Comparison of ENCODE assay signal across 1 cellular context in genomic region chr3:121604759-121605158, GRCh38.
A peak's percentile ranks its signal among the peaks of the same experiment; 100 is the strongest.
TF ChIP-seq lines count a peak whose summit lies in the region.

No MANE protein-coding gene starts in this region.

TF ChIP-seq in HEK293, 187 proteins besides CTCF, POLR2A, EP300 and RAD21 (continued from another document):
- TF ChIP-seq, protein P1, sequence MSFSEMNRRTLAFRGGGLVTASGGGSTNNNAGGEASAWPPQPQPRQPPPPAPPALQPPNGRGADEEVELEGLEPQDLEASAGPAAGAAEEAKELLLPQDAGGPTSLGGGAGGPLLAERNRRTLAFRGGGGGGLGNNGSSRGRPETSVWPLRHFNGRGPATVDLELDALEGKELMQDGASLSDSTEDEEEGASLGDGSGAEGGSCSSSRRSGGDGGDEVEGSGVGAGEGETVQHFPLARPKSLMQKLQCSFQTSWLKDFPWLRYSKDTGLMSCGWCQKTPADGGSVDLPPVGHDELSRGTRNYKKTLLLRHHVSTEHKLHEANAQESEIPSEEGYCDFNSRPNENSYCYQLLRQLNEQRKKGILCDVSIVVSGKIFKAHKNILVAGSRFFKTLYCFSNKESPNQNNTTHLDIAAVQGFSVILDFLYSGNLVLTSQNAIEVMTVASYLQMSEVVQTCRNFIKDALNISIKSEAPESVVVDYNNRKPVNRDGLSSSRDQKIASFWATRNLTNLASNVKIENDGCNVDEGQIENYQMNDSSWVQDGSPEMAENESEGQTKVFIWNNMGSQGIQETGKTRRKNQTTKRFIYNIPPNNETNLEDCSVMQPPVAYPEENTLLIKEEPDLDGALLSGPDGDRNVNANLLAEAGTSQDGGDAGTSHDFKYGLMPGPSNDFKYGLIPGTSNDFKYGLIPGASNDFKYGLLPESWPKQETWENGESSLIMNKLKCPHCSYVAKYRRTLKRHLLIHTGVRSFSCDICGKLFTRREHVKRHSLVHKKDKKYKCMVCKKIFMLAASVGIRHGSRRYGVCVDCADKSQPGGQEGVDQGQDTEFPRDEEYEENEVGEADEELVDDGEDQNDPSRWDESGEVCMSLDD (tag by site-specific recombination; IDR thresholded peaks at IDR 0.05) = no peak
- TF ChIP-seq ZNF23 (tag by site-specific recombination; IDR thresholded peaks at IDR 0.05; ENCODE audit: borderline replicate concordance) (no peak), ZNF830 (tag by site-specific recombination; IDR thresholded peaks at IDR 0.05; ENCODE audit: low read depth) (no peak), ZNF394 (tag by site-specific recombination; IDR thresholded peaks at IDR 0.05; ENCODE audit: borderline replicate concordance) (peak; percentile 58; the same call in 1 of the 2 replicates), TCF7L2 (IDR thresholded peaks at IDR 0.05; ENCODE audit: borderline replicate concordance, low read depth, low read length) (no peak), GFI1B (tag by site-specific recombination; IDR thresholded peaks at IDR 0.05) (no peak), ZNF202 (tag by site-specific recombination; IDR thresholded peaks at IDR 0.05; ENCODE audit: borderline replicate concordance) (no peak), ZNF610 (tag by site-specific recombination; IDR thresholded peaks at IDR 0.05; ENCODE audit: borderline replicate concordance) (no peak), HOXA7 (CRISPR knock-in tag; IDR thresholded peaks at IDR 0.05; ENCODE audit: borderline replicate concordance) (no peak)
- TF ChIP-seq, protein P2, sequence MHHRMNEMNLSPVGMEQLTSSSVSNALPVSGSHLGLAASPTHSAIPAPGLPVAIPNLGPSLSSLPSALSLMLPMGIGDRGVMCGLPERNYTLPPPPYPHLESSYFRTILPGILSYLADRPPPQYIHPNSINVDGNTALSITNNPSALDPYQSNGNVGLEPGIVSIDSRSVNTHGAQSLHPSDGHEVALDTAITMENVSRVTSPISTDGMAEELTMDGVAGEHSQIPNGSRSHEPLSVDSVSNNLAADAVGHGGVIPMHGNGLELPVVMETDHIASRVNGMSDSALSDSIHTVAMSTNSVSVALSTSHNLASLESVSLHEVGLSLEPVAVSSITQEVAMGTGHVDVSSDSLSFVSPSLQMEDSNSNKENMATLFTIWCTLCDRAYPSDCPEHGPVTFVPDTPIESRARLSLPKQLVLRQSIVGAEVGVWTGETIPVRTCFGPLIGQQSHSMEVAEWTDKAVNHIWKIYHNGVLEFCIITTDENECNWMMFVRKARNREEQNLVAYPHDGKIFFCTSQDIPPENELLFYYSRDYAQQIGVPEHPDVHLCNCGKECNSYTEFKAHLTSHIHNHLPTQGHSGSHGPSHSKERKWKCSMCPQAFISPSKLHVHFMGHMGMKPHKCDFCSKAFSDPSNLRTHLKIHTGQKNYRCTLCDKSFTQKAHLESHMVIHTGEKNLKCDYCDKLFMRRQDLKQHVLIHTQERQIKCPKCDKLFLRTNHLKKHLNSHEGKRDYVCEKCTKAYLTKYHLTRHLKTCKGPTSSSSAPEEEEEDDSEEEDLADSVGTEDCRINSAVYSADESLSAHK (tag by site-specific recombination; IDR thresholded peaks at IDR 0.05) = no peak
